In the genomic region with DNA sequence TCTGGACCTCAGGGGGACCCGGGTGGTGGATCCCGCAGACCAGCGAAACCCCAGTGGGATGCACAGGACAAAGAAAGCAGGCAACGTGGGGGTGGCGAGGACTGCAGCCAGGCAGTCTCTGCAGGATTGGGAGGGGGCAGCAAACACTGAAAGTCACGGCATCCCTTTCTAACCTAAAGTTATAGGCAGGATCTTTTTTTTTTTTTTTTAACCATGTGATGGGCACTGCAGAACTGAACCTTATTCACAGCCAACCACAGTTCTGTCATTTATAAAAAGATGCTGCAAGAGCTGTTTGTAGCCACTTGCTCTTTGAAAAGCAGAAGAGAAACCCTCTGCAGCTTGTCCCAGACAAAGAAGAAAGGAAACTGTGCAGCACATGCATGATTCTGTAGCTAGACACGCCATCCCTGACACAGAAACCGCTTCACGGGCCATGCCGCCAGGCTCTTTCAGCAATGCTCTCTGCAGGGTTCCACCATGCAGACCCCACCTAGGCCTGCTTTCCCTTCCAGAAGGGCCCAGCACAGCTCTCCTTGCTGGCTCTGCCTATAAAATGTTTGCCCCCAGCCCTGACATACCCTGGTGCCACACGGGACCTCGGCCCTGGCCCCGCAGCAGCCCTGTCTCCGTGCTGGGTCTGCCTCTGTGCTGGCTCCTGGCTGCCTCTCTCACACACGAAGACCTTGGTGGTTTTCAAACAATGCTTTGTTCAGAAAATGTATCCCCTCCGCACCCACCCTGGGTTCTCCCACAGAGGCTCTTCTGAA, we compare ENCODE assay signal across 8 cellular contexts.
A peak's percentile ranks its signal among the peaks of the same experiment; 100 is the strongest.
DNase-seq lines count a peak whose midpoint lies in the region; ATAC-seq and TF ChIP-seq lines count a peak whose summit lies in the region.
"Had no signal": no experiment of that assay in that cellular context is flagged by ENCODE, and none has a peak within 500 bp of the region (broad histone marks: within the 10 kb centered on the region; RNA-seq: fewer than 3 reads in every experiment).

No MANE protein-coding gene starts in this region.

- no peak overlapping the region for H3K23ac ChIP-seq in trophoblast cell (ENCODE audit: low read length)

- H3K4me3 ChIP-seq in Peyer's patch, result no peak overlapping the region
- no peak overlapping the region for H3K4me3 ChIP-seq in trophoblast cell (ENCODE audit: low read depth, low read length)
- H3K4me3 ChIP-seq: psoas muscle had no signal

- H2AK5ac ChIP-seq in trophoblast cell (ENCODE audit: low read length), result no peak overlapping the region

- no CpG with 5 or more reads among the region's 16 CpGs for WGBS in trophoblast cell (ENCODE audit: extremely low coverage, insufficient coverage, insufficient read length)

- no peak overlapping the region for H3K18ac ChIP-seq in trophoblast cell (ENCODE audit: low read length)

- H4K91ac ChIP-seq in trophoblast cell (ENCODE audit: low read depth, low read length), result no peak overlapping the region

- H3K79me1 ChIP-seq in trophoblast cell (ENCODE audit: low read length), result no peaks in the 10 kb centered on the region

- H3K27ac ChIP-seq in Peyer's patch (peak overlapping the region; percentile 27 to 63 (median 46)), trophoblast cell (ENCODE audit: low read depth, low read length) (no peak overlapping the region)
- H3K27ac ChIP-seq: psoas muscle had no signal

- H3K36me3 ChIP-seq in Peyer's patch, result peaks cover 0 to 38% (median 0%) of the 10 kb centered on the region in 3 donors
- peaks cover 22 to 25% of the 10 kb centered on the region in 2 experiments for H3K36me3 ChIP-seq in trophoblast cell (ENCODE audit: control insufficient read depth in 1 of 2, insufficient read depth in 2 of 2, low read length in 2 of 2)

- no peak overlapping the region for H3K9ac ChIP-seq in trophoblast cell (ENCODE audit: low read length)

- peak overlapping the region; percentile 25 for H3K4ac ChIP-seq in trophoblast cell (ENCODE audit: low read depth, low read length)

- peaks cover 4 to 20% (median 6%) of the 10 kb centered on the region in 4 donors for H3K4me1 ChIP-seq in Peyer's patch
- H3K4me1 ChIP-seq in trophoblast cell (ENCODE audit: control insufficient read depth in 1 of 2, insufficient read depth in 2 of 2, low read length in 2 of 2), result peaks cover 10 to 20% of the 10 kb centered on the region in 2 experiments
- H3K4me1 ChIP-seq: psoas muscle had no signal

- H4K8ac ChIP-seq in trophoblast cell (ENCODE audit: low read depth, low read length), result no peak overlapping the region

- no peaks in the 10 kb centered on the region for H3K27me3 ChIP-seq in Peyer's patch
- no peaks in the 10 kb centered on the region for H3K27me3 ChIP-seq in trophoblast cell (ENCODE audit: insufficient read depth, low read length)

- no peak overlapping the region for H2AFZ ChIP-seq in trophoblast cell (ENCODE audit: insufficient read depth, low read length, poor library complexity)

- peak; percentile 92 for ATAC-seq in GM19035 (IDR thresholded peaks at IDR 0.05; ENCODE audit: unreplicated experiment)
- peak; percentile 90 for ATAC-seq in HG02852 (IDR thresholded peaks at IDR 0.05; ENCODE audit: unreplicated experiment)

- H2BK12ac ChIP-seq in trophoblast cell (ENCODE audit: low read length), result no peak overlapping the region

- TF ChIP-seq CTCF in Peyer's patch (IDR thresholded peaks at IDR 0.05), result no peak

- TF ChIP-seq POLR2A in Peyer's patch (IDR thresholded peaks at IDR 0.05), result no peak

- H2BK120ac ChIP-seq in trophoblast cell (ENCODE audit: insufficient read depth, low read length, poor library complexity), result no peak overlapping the region

- no peak overlapping the region for H3K14ac ChIP-seq in trophoblast cell (ENCODE audit: low read length)

- no peak overlapping the region for H3K4me2 ChIP-seq in trophoblast cell (ENCODE audit: low read length)

- no peak overlapping the region for H2BK5ac ChIP-seq in trophoblast cell (ENCODE audit: low read depth, low read length, poor library complexity)

- H3K9me3 ChIP-seq in Peyer's patch, result no peaks in the 10 kb centered on the region
- no peaks in the 10 kb centered on the region for H3K9me3 ChIP-seq in trophoblast cell (ENCODE audit: insufficient read depth, low read depth, low read length)
- H3K9me3 ChIP-seq: psoas muscle had no signal

- H4K12ac ChIP-seq in trophoblast cell (ENCODE audit: low read depth, low read length), result no peak overlapping the region

- no peaks in the 10 kb centered on the region for H3K79me2 ChIP-seq in trophoblast cell (ENCODE audit: control insufficient read depth, insufficient read depth, low read length, poor library complexity)

- DNase-seq in Peyer's patch, result peak in 1 of 3 donors; percentile 64
- DNase-seq in trophoblast cell, result peak in 1 of 2 donors; percentile 13
- no peak for DNase-seq in cerebellar cortex (ENCODE audit: low spot score)
- DNase-seq in occipital lobe (lab: John Stamatoyannopoulos, UW), result no peak
- DNase-seq in COLO829 (ENCODE audit: low spot score), result no peak
- DNase-seq: psoas muscle had no signal
